23 cellular contexts compared by ENCODE assay signal in genomic region chr10:20274580-20274979, GRCh38.
"Had no signal": no experiment of that assay in that cellular context is flagged by ENCODE, and none has a peak within 500 bp of the region (broad histone marks: within the 10 kb centered on the region; RNA-seq: fewer than 3 reads in every experiment).

No MANE protein-coding gene starts in this region.

- H3K27me3 ChIP-seq: esophagus muscularis mucosa, heart right ventricle, pancreas, tibial nerve had no signal

- H3K4me1 ChIP-seq: esophagus muscularis mucosa, heart right ventricle, pancreas, psoas muscle had no signal

- ATAC-seq: heart right ventricle; left cardiac atrium; pancreas; psoas muscle; right cardiac atrium; stimulated activated effector memory CD8-positive, alpha-beta T cell treated with anti-CD3 and anti-CD28 coated beads, Interleukin-12 subunit alpha, Interleukin-12 subunit beta, amount 100 ng/mL, for 72 hours; stimulated activated naive CD8-positive, alpha-beta T cell treated with anti-CD3 and anti-CD28 coated beads, Interleukin-15, amount 100 ng/mL, for 72 hours had no signal

- DNase-seq: activated B cell treated with CpG ODN at 0.5 μM for 24 hours; activated CD4-positive, alpha-beta T cell treated with anti-CD3 and anti-CD28 coated beads for 4 hours; activated CD4-positive, alpha-beta T cell treated with anti-CD3 and anti-CD28 coated beads, Interleukin-2, amount 50 U/mL, for 48 hours; activated effector memory CD4-positive, alpha-beta T cell treated with Interleukin-2 at 50 U/mL for 16 hours; activated naive CD4-positive, alpha-beta T cell treated with anti-CD3 and anti-CD28 coated beads for 36 hours; activated naive CD8-positive, alpha-beta T cell treated with anti-CD3 and anti-CD28 coated beads, Interleukin-2, amount 10 ng/mL, durations not matched to agents 7 days and 5 days; activated T-cell treated with anti-CD3 and anti-CD28 coated beads, Interleukin-2, amount 50 U/mL, for 48 hours; dermis blood vessel endothelial cell; effector CD8-positive, alpha-beta T cell; heart right ventricle; islet precursor cell; left cardiac atrium; pancreas; psoas muscle; right cardiac atrium; stimulated activated CD4-positive, alpha-beta T cell treated with anti-CD3 and anti-CD28 coated beads, Interleukin-12 subunit alpha, Interleukin-12 subunit beta, amount 100 ng/mL, for 4 hours; stimulated activated CD4-positive, alpha-beta T cell treated with anti-CD3 and anti-CD28 coated beads, Interleukin-1b, Interleukin-23, amount 100 ng/mL, for 48 hours; stimulated activated naive CD8-positive, alpha-beta T cell treated with anti-CD3 and anti-CD28 coated beads, Interleukin-15, amount 100 ng/mL, for 72 hours had no signal

- H3K36me3 ChIP-seq: pancreas had no signal

- H3K27ac ChIP-seq: esophagus muscularis mucosa, heart right ventricle, pancreas, psoas muscle, tibial nerve had no signal

- H3K27ac Mint-ChIP-seq: activated B cell treated with CpG ODN at 0.5 μM for 24 hours; activated naive CD4-positive, alpha-beta T cell treated with anti-CD3 and anti-CD28 coated beads for 36 hours; activated naive CD8-positive, alpha-beta T cell treated with anti-CD3 and anti-CD28 coated beads, Interleukin-2, amount 10 ng/mL, durations not matched to agents 7 days and 5 days; memory B cell; nephron; stimulated activated effector memory CD8-positive, alpha-beta T cell treated with anti-CD3 and anti-CD28 coated beads, Interleukin-12 subunit alpha, Interleukin-12 subunit beta, amount 100 ng/mL, for 72 hours had no signal

- H3K9me3 Mint-ChIP-seq: nephron had no signal

- H3K36me3 Mint-ChIP-seq: activated naive CD8-positive, alpha-beta T cell treated with anti-CD3 and anti-CD28 coated beads, Interleukin-2, amount 10 ng/mL, durations not matched to agents 7 days and 5 days; memory B cell; stimulated activated effector memory CD8-positive, alpha-beta T cell treated with anti-CD3 and anti-CD28 coated beads, Interleukin-12 subunit alpha, Interleukin-12 subunit beta, amount 100 ng/mL, for 72 hours had no signal

- H3K4me3 ChIP-seq: esophagus muscularis mucosa, heart right ventricle, pancreas, psoas muscle, tibial nerve had no signal

- H3K27me3 Mint-ChIP-seq: activated B cell treated with CpG ODN at 0.5 μM for 24 hours; activated naive CD8-positive, alpha-beta T cell treated with anti-CD3 and anti-CD28 coated beads, Interleukin-2, amount 10 ng/mL, durations not matched to agents 7 days and 5 days; memory B cell; stimulated activated naive CD8-positive, alpha-beta T cell treated with anti-CD3 and anti-CD28 coated beads, Interleukin-15, amount 100 ng/mL, for 72 hours had no signal

- H3K4me3 Mint-ChIP-seq: activated B cell treated with CpG ODN at 0.5 μM for 24 hours; activated naive CD4-positive, alpha-beta T cell treated with anti-CD3 and anti-CD28 coated beads for 36 hours; activated naive CD8-positive, alpha-beta T cell treated with anti-CD3 and anti-CD28 coated beads, Interleukin-2, amount 10 ng/mL, durations not matched to agents 7 days and 5 days; memory B cell; nephron; stimulated activated effector memory CD8-positive, alpha-beta T cell treated with anti-CD3 and anti-CD28 coated beads, Interleukin-12 subunit alpha, Interleukin-12 subunit beta, amount 100 ng/mL, for 72 hours; stimulated activated naive CD8-positive, alpha-beta T cell treated with anti-CD3 and anti-CD28 coated beads, Interleukin-15, amount 100 ng/mL, for 72 hours had no signal

- H3K4me1 Mint-ChIP-seq: activated B cell treated with CpG ODN at 0.5 μM for 24 hours; activated naive CD8-positive, alpha-beta T cell treated with anti-CD3 and anti-CD28 coated beads, Interleukin-2, amount 10 ng/mL, durations not matched to agents 7 days and 5 days; memory B cell; stimulated activated effector memory CD8-positive, alpha-beta T cell treated with anti-CD3 and anti-CD28 coated beads, Interleukin-12 subunit alpha, Interleukin-12 subunit beta, amount 100 ng/mL, for 72 hours; stimulated activated naive CD8-positive, alpha-beta T cell treated with anti-CD3 and anti-CD28 coated beads, Interleukin-15, amount 100 ng/mL, for 72 hours had no signal

- H3K9me3 ChIP-seq: esophagus muscularis mucosa, heart right ventricle, pancreas, psoas muscle, tibial nerve had no signal
